In the genomic region with DNA sequence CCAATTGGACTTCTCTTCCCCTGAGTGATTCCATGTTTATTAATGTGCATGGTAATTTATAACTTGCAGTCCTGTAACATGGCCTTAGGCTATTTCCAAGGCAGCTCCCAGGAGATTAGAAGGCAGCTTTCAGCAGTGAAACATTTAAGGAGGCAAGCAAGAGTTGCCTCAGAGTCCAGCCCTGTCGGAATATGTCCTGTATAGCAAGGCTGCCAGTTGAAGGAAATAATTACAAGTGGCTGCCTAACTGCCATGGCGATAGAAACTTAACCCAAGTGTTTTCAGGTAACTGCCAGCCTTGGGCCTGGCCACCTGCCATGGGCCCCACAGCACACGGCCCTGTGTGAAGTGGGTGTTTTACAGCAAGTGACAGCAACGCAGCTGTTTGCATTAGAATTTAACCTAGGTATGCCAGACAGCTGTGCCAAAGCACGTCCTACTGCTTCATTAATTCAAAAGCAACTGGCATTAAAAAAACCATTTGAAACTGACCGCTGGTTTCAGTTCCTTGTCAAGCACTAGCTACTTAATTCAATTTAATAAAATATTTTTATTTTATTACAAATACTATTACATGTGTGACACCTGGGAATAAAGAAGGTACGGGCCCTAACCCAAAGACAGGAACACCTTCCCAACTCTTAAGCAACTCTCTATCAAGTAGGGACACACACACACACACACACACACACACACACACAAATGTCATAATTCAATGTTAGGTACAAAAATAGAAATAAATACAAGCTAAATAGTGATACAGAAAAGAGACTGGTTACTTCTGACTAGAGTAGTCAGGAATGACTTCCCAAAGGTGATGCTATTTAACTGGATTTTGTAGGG, we compare ENCODE assay signal across 9 cellular contexts.
DNase-seq lines count a peak whose midpoint lies in the region; ATAC-seq, FAIRE-seq and TF ChIP-seq lines count a peak whose summit lies in the region.
"Had no signal": no experiment of that assay in that cellular context is flagged by ENCODE, and none has a peak within 500 bp of the region (broad histone marks: within the 10 kb centered on the region; RNA-seq: fewer than 3 reads in every experiment).

No MANE protein-coding gene starts in this region.

- H3K27ac Mint-ChIP-seq in nephron progenitor cell = peak overlapping the region; percentile 82

- no peak for FAIRE-seq in H54 (lab: Jason Lieb, UNC)

- H3K9me3 ChIP-seq in SK-N-MC (ENCODE audit: low read depth, low read length) = no peaks in the 10 kb centered on the region

- H3K36me3 Mint-ChIP-seq in nephron progenitor cell (ENCODE audit: low read depth) = peaks cover under 1% of the 10 kb centered on the region

- H3K4me1 Mint-ChIP-seq in nephron progenitor cell = peaks cover 40% of the 10 kb centered on the region

- no peaks in the 10 kb centered on the region for H3K36me3 ChIP-seq in SK-N-MC (ENCODE audit: insufficient read depth, low read length)

- H3K27ac ChIP-seq in SK-N-MC = no peak overlapping the region

- 0 out of 2 replicates have a peak overlapping the region, but pooled peaks have one; percentile 2 for H3K4me3 ChIP-seq in SK-N-MC

- no peak overlapping the region for H3K4me3 Mint-ChIP-seq in nephron progenitor cell

- TF ChIP-seq POLR2A in H54 (IDR thresholded peaks at IDR 0.05; ENCODE audit: low read depth, low read length) = no peak

- no peak overlapping the region for H3K9ac ChIP-seq in SK-N-MC (ENCODE audit: insufficient read length)

- no peaks in the 10 kb centered on the region for H3K27me3 Mint-ChIP-seq in nephron progenitor cell (ENCODE audit: low read depth, poor library complexity)

- no peak for TF ChIP-seq CTCF in nephron progenitor cell (IDR thresholded peaks at IDR 0.05)

- H3K9me3 Mint-ChIP-seq in nephron progenitor cell = peaks cover under 1% of the 10 kb centered on the region

- peak; percentile 51 for DNase-seq in SK-N-MC (ENCODE audit: low read depth, low spot score)
- DNase-seq in nephron progenitor cell = no peak
- no peak for DNase-seq in activated naive CD4-positive, alpha-beta T cell treated with anti-CD3 and anti-CD28 coated beads, Interleukin-2, amount 50 U/mL, for 16 hours
- no peak for DNase-seq in H54 (ENCODE audit: insufficient read length, low spot score)
- no peak for DNase-seq in NCI-H1930 (lab: John Stamatoyannopoulos, UW)
- DNase-seq: activated T-cell treated with anti-CD3 and anti-CD28 coated beads for 4 hours had no signal

- ATAC-seq in GM18858 (IDR thresholded peaks at IDR 0.05; ENCODE audit: unreplicated experiment) (peak; percentile 68), HG03432 (IDR thresholded peaks at IDR 0.05; ENCODE audit: unreplicated experiment) (peak; percentile 78), HG03520 (IDR thresholded peaks at IDR 0.05; ENCODE audit: unreplicated experiment) (no peak)
